ENCODE assay signal across 21 cellular contexts in the genomic region with DNA sequence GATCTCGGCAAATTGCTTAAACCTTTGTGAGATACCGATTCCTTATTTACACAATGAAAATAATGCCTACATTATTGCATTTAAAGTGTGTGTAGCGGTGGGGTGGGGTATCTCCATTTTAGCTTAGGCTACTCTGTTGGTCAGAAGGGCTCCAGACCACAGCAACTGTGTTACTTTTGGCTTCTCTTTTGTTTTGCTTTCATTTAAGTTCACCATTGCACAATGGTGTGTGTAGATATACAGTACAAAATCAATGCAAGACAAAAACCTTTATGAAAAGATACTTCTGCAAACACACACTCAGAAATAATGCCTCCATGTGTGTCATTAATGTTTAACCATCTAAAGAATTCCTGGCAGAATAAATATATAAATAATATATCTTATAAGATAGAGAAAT.
"Had no signal": no experiment of that assay in that cellular context is flagged by ENCODE, and none has a peak within 500 bp of the region (broad histone marks: within the 10 kb centered on the region; RNA-seq: fewer than 3 reads in every experiment).

No MANE protein-coding gene starts in this region.

- H3K27me3 Mint-ChIP-seq: activated CD4-positive, alpha-beta T cell treated with anti-CD3 and anti-CD28 coated beads, Interleukin-2, amount 10 ng/mL, durations not matched to agents 24 days and 14 days; activated CD8-positive, alpha-beta T cell treated with anti-CD3 and anti-CD28 coated beads for 36 hours; activated naive CD8-positive, alpha-beta T cell treated with anti-CD3 and anti-CD28 coated beads for 36 hours; activated T-helper 17 cell treated with anti-CD3 and anti-CD28 coated beads, Interleukin-2, amount 50 U/mL, for 72 hours; naive B cell had no signal

- ATAC-seq: activated CD8-positive, alpha-beta T cell treated with anti-CD3 and anti-CD28 coated beads for 36 hours; activated T-helper 17 cell treated with anti-CD3 and anti-CD28 coated beads, Interleukin-2, amount 50 U/mL, for 72 hours; mucosa of descending colon had no signal

- H3K4me1 ChIP-seq: breast epithelium had no signal

- H3K36me3 ChIP-seq: breast epithelium, left ventricle myocardium inferior, pancreas, sigmoid colon had no signal

- H3K27me3 ChIP-seq: breast epithelium, pancreas, sigmoid colon, tibial nerve had no signal

- H3K4me1 Mint-ChIP-seq: activated CD4-positive, alpha-beta T cell treated with anti-CD3 and anti-CD28 coated beads, Interleukin-2, amount 10 ng/mL, durations not matched to agents 24 days and 14 days; activated naive CD8-positive, alpha-beta T cell treated with anti-CD3 and anti-CD28 coated beads for 36 hours; activated T-helper 17 cell treated with anti-CD3 and anti-CD28 coated beads, Interleukin-2, amount 50 U/mL, for 72 hours; immature natural killer cell had no signal

- H3K4me3 Mint-ChIP-seq: activated CD4-positive, alpha-beta T cell treated with anti-CD3 and anti-CD28 coated beads, Interleukin-2, amount 10 ng/mL, durations not matched to agents 24 days and 14 days; activated CD8-positive, alpha-beta T cell treated with anti-CD3 and anti-CD28 coated beads for 36 hours; activated naive CD8-positive, alpha-beta T cell treated with anti-CD3 and anti-CD28 coated beads for 36 hours; activated T-helper 17 cell treated with anti-CD3 and anti-CD28 coated beads, Interleukin-2, amount 50 U/mL, for 72 hours; immature natural killer cell had no signal

- H3K4me3 ChIP-seq: breast epithelium, left ventricle myocardium inferior, mucosa of descending colon, pancreas, sigmoid colon, tibial nerve had no signal

- H3K9me3 Mint-ChIP-seq: activated CD4-positive, alpha-beta T cell treated with anti-CD3 and anti-CD28 coated beads, Interleukin-2, amount 10 ng/mL, durations not matched to agents 24 days and 14 days; activated CD8-positive, alpha-beta T cell treated with anti-CD3 and anti-CD28 coated beads for 36 hours; activated naive CD8-positive, alpha-beta T cell treated with anti-CD3 and anti-CD28 coated beads for 36 hours; activated T-helper 17 cell treated with anti-CD3 and anti-CD28 coated beads, Interleukin-2, amount 50 U/mL, for 72 hours; immature natural killer cell; naive B cell had no signal

- H3K27ac Mint-ChIP-seq: activated CD4-positive, alpha-beta T cell treated with anti-CD3 and anti-CD28 coated beads, Interleukin-2, amount 10 ng/mL, durations not matched to agents 24 days and 14 days; activated CD8-positive, alpha-beta T cell treated with anti-CD3 and anti-CD28 coated beads for 36 hours; activated naive CD8-positive, alpha-beta T cell treated with anti-CD3 and anti-CD28 coated beads for 36 hours; activated T-helper 17 cell treated with anti-CD3 and anti-CD28 coated beads, Interleukin-2, amount 50 U/mL, for 72 hours had no signal

- H3K27ac ChIP-seq: breast epithelium, left ventricle myocardium inferior, pancreas, sigmoid colon, tibial nerve had no signal

- DNase-seq: activated CD4-positive, alpha-beta T cell treated with anti-CD3 and anti-CD28 coated beads, Interleukin-2, amount 10 ng/mL, durations not matched to agents 24 days and 14 days; activated CD4-positive, CD25-positive, alpha-beta regulatory T cell; activated CD8-positive, alpha-beta T cell treated with anti-CD3 and anti-CD28 coated beads for 36 hours; activated naive CD4-positive, alpha-beta T cell; activated naive CD8-positive, alpha-beta T cell treated with anti-CD3 and anti-CD28 coated beads for 36 hours; activated T-cell treated with anti-CD3 and anti-CD28 coated beads, Interleukin-2, amount 50 U/mL, for 1 hour; cortex of kidney; erythroblast; immature natural killer cell; kidney glomerular epithelial cell; left ventricle myocardium inferior; mucosa of descending colon; naive B cell; pancreas; sigmoid colon; stimulated activated naive CD4-positive, alpha-beta T cell treated with Interleukin-2 at 50 U/mL for 16 hours; T-helper 1 cell; T-helper 9 cell had no signal
